Comparison of ENCODE assay signal across 25 cellular contexts in genomic region chr3:109647985-109648384, GRCh38.
"Had no signal": no experiment of that assay in that cellular context is flagged by ENCODE, and none has a peak within 500 bp of the region (broad histone marks: within the 10 kb centered on the region; RNA-seq: fewer than 3 reads in every experiment).

No MANE protein-coding gene starts in this region.

- H3K4me3 ChIP-seq: left ventricle myocardium inferior, lung, mucosa of descending colon, ovary, sigmoid colon, spleen, suprapubic skin, thoracic aorta, tibial artery, upper lobe of right lung had no signal

- H3K27ac Mint-ChIP-seq: naive thymus-derived CD4-positive, alpha-beta T cell; natural killer cell treated with Interleukin-12 subunit alpha and Interleukin-12 subunit beta and Interleukin-15 and Interleukin-18, amount 100 ng/mL, for 72 hours; progenitor cell of endocrine pancreas; stimulated activated effector memory CD8-positive, alpha-beta T cell treated with anti-CD3 and anti-CD28 coated beads, Interleukin-12 subunit alpha, Interleukin-12 subunit beta, amount 100 ng/mL, for 72 hours; stimulated activated naive CD8-positive, alpha-beta T cell treated with anti-CD3 and anti-CD28 coated beads, Interleukin-15, Interleukin-2, amounts not matched to agents 100 ng/mL and 50 ng/mL, for 24 hours had no signal

- H3K9me3 Mint-ChIP-seq: stimulated activated effector memory CD8-positive, alpha-beta T cell treated with anti-CD3 and anti-CD28 coated beads, Interleukin-12 subunit alpha, Interleukin-12 subunit beta, amount 100 ng/mL, for 72 hours had no signal

- H3K36me3 Mint-ChIP-seq: naive thymus-derived CD4-positive, alpha-beta T cell; stimulated activated effector memory CD8-positive, alpha-beta T cell treated with anti-CD3 and anti-CD28 coated beads, Interleukin-12 subunit alpha, Interleukin-12 subunit beta, amount 100 ng/mL, for 72 hours had no signal

- H3K27me3 ChIP-seq: ovary, sigmoid colon, spleen, suprapubic skin, tibial artery, upper lobe of right lung had no signal

- H3K27me3 Mint-ChIP-seq: natural killer cell treated with Interleukin-12 subunit alpha and Interleukin-12 subunit beta and Interleukin-15 and Interleukin-18, amount 100 ng/mL, for 72 hours; progenitor cell of endocrine pancreas; stimulated activated naive CD8-positive, alpha-beta T cell treated with anti-CD3 and anti-CD28 coated beads, Interleukin-15, Interleukin-2, amounts not matched to agents 100 ng/mL and 50 ng/mL, for 24 hours had no signal

- H3K9me3 ChIP-seq: ovary, sigmoid colon, suprapubic skin, upper lobe of right lung had no signal

- H3K4me1 ChIP-seq: left ventricle myocardium inferior, sigmoid colon, spleen, suprapubic skin, tibial artery, upper lobe of right lung had no signal

- ATAC-seq: left cardiac atrium; mucosa of descending colon; naive thymus-derived CD4-positive, alpha-beta T cell; natural killer cell treated with Interleukin-12 subunit alpha and Interleukin-12 subunit beta and Interleukin-15 and Interleukin-18, amount 100 ng/mL, for 72 hours; right cardiac atrium; stimulated activated effector memory CD8-positive, alpha-beta T cell treated with anti-CD3 and anti-CD28 coated beads, Interleukin-12 subunit alpha, Interleukin-12 subunit beta, amount 100 ng/mL, for 72 hours; upper lobe of right lung had no signal

- DNase-seq: hippocampal formation; kidney glomerular epithelial cell; left cardiac atrium; left ventricle myocardium inferior; midbrain; mucosa of descending colon; naive thymus-derived CD4-positive, alpha-beta T cell; ovary; retina; right cardiac atrium; sigmoid colon; small intestine; spleen; stimulated activated CD4-positive, alpha-beta T cell treated with anti-CD3 and anti-CD28 coated beads, Interleukin-4, amount 100 ng/mL, for 24 hours; stimulated activated naive CD4-positive, alpha-beta T cell; tibial artery; trophoblast cell; upper lobe of right lung had no signal

- H3K27ac ChIP-seq: left ventricle myocardium inferior, ovary, sigmoid colon, spleen, suprapubic skin, thoracic aorta, tibial artery, upper lobe of right lung had no signal

- H3K4me1 Mint-ChIP-seq: naive thymus-derived CD4-positive, alpha-beta T cell; stimulated activated effector memory CD8-positive, alpha-beta T cell treated with anti-CD3 and anti-CD28 coated beads, Interleukin-12 subunit alpha, Interleukin-12 subunit beta, amount 100 ng/mL, for 72 hours had no signal

- H3K4me3 Mint-ChIP-seq: naive thymus-derived CD4-positive, alpha-beta T cell; natural killer cell treated with Interleukin-12 subunit alpha and Interleukin-12 subunit beta and Interleukin-15 and Interleukin-18, amount 100 ng/mL, for 72 hours; stimulated activated effector memory CD8-positive, alpha-beta T cell treated with anti-CD3 and anti-CD28 coated beads, Interleukin-12 subunit alpha, Interleukin-12 subunit beta, amount 100 ng/mL, for 72 hours; stimulated activated naive CD8-positive, alpha-beta T cell treated with anti-CD3 and anti-CD28 coated beads, Interleukin-15, Interleukin-2, amounts not matched to agents 100 ng/mL and 50 ng/mL, for 24 hours had no signal

- H3K36me3 ChIP-seq: left ventricle myocardium inferior, ovary, sigmoid colon, spleen, suprapubic skin, thoracic aorta, tibial artery, upper lobe of right lung had no signal
